Comparison of ENCODE assay signal across 24 cellular contexts in genomic region chr18:58378411-58378820, GRCh38.
DNase-seq lines count a peak whose midpoint lies in the region; ATAC-seq and TF ChIP-seq lines count a peak whose summit lies in the region.
"Had no signal": no experiment of that assay in that cellular context is flagged by ENCODE, and none has a peak within 500 bp of the region (broad histone marks: within the 10 kb centered on the region; RNA-seq: fewer than 3 reads in every experiment).

No MANE protein-coding gene starts in this region.

- WGBS in H9 (ENCODE audit: extremely low coverage, insufficient read length, low lambda C conversion rate) = no CpG with 5 or more reads among the region's 12 CpGs

- H3K4me1 Mint-ChIP-seq in H9 (peaks cover 22 to 26% of the 10 kb centered on the region in 2 experiments), endothelial cell (ENCODE audit: unreplicated experiment) (no peaks in the 10 kb centered on the region)

- peaks cover 3% of the 10 kb centered on the region for H3K79me1 ChIP-seq in H9 (ENCODE audit: insufficient read depth, low read depth, low read length, poor library complexity, severe bottlenecking)

- no peak overlapping the region for H4K5ac ChIP-seq in H9 (ENCODE audit: insufficient read length, low read depth, low read length)

- no peak overlapping the region for H3K9ac ChIP-seq in H9 (ENCODE audit: extremely low read depth, insufficient read length, low read length)

- H3K9me3 Mint-ChIP-seq in H9 (no peaks in the 10 kb centered on the region), endothelial cell (ENCODE audit: unreplicated experiment) (no peaks in the 10 kb centered on the region)
- H3K9me3 Mint-ChIP-seq: CD4-positive, alpha-beta T cell had no signal

- H4K8ac ChIP-seq in H9 (replicated peaks; ENCODE audit: insufficient read length, low read depth, low read length) = no peak overlapping the region

- intact Hi-C loops in left ventricle myocardium superior (cut with micrococcal nuclease) (no loop called here), Right ventricle myocardium superior (cut with DNase I) (no loop called here), posterior vena cava (cut with DNase I) (no loop called here)

- H3K79me2 ChIP-seq in H9 (ENCODE audit: insufficient read depth, low read length) = no peaks in the 10 kb centered on the region

- H2BK5ac ChIP-seq in H9 (ENCODE audit: insufficient read length, low read length) = no peak overlapping the region

- H3K27ac Mint-ChIP-seq in H9 = peak overlapping the region; percentile 76 to 94 (median 93); a peak in 5 of 7 replicates
- H3K27ac Mint-ChIP-seq in endothelial cell (ENCODE audit: unreplicated experiment) = peak overlapping the region; percentile 53
- H3K27ac Mint-ChIP-seq: CD4-positive, alpha-beta T cell had no signal

- H3K27me3 ChIP-seq in H9 (ENCODE audit: insufficient read depth, low read length) = no peaks in the 10 kb centered on the region
- H3K27me3 ChIP-seq: BLaER1, SJSA1 had no signal

- H3K36me3 Mint-ChIP-seq in H9 (ENCODE audit: insufficient read depth in 1 of 3, low read depth in 3 of 3) = peaks cover 11 to 53% (median 39%) of the 10 kb centered on the region in 3 experiments
- peaks cover 16% of the 10 kb centered on the region for H3K36me3 Mint-ChIP-seq in endothelial cell (ENCODE audit: low read depth, unreplicated experiment)

- H3K27ac ChIP-seq in H9 (ENCODE audit: insufficient read length, low read depth, low read length) = no peak overlapping the region
- H3K27ac ChIP-seq: BLaER1, HL-60, SJSA1 had no signal

- no peak overlapping the region for H2BK20ac ChIP-seq in H9 (ENCODE audit: low read depth, low read length, poor library complexity, severe bottlenecking)

- TF ChIP-seq CTCF in H9 (conservative IDR thresholded peaks at IDR 0.05) (no peak), endothelial cell (IDR thresholded peaks at IDR 0.05; ENCODE audit: unreplicated experiment) (no peak)

- no peak overlapping the region for H3K4ac ChIP-seq in H9 (ENCODE audit: low read depth, low read length)

- no peaks in the 10 kb centered on the region for H3K27me3 Mint-ChIP-seq in H9 (ENCODE audit: low read depth)
- H3K27me3 Mint-ChIP-seq in endothelial cell (ENCODE audit: unreplicated experiment) = peaks cover 5% of the 10 kb centered on the region
- H3K27me3 Mint-ChIP-seq: CD4-positive, alpha-beta T cell had no signal

- H3K4me3 Mint-ChIP-seq in H9 = no peak overlapping the region
- no peak overlapping the region for H3K4me3 Mint-ChIP-seq in endothelial cell (ENCODE audit: unreplicated experiment)
- H3K4me3 Mint-ChIP-seq: CD4-positive, alpha-beta T cell had no signal

- H3K4me2 ChIP-seq in H9 (ENCODE audit: insufficient read depth, insufficient read length, low read length) = no peak overlapping the region
- H3K4me2 ChIP-seq: BLaER1 had no signal

- no peak overlapping the region for H2AK5ac ChIP-seq in H9 (ENCODE audit: insufficient read length, low read length)

- no peak overlapping the region for H2AFZ ChIP-seq in H9 (ENCODE audit: low read length)

- H3K56ac ChIP-seq in H9 (ENCODE audit: insufficient read length, low read depth, low read length) = no peak overlapping the region

- no peaks in the 10 kb centered on the region for H3K4me1 ChIP-seq in H9 (ENCODE audit: insufficient read depth, low read length)
- H3K4me1 ChIP-seq: BLaER1, SJSA1 had no signal

- H3K23ac ChIP-seq in H9 (ENCODE audit: insufficient read length, low read depth, low read length) = no peak overlapping the region

- H4K20me1 ChIP-seq in H9 (ENCODE audit: control insufficient read depth, insufficient read depth, insufficient read length) = no peaks in the 10 kb centered on the region
- H4K20me1 ChIP-seq: BLaER1 had no signal

- H2BK12ac ChIP-seq in H9 (ENCODE audit: insufficient read length, low read depth, low read length) = no peak overlapping the region

- no peaks in the 10 kb centered on the region for H3K23me2 ChIP-seq in H9 (ENCODE audit: insufficient read length, low read depth, low read length, poor library complexity, severe bottlenecking)

- DNase-seq in left ventricle myocardium superior (no peak), Right ventricle myocardium superior (no peak), H9 (no peak), endothelial cell (ENCODE audit: low spot score) (no peak), posterior vena cava (ENCODE audit: low spot score) (peak; percentile 74), KG1 (lab: John Stamatoyannopoulos, UW) (no peak), NCI-H1092 (lab: John Stamatoyannopoulos, UW) (no peak), NCI-H82 treated with DMSO at 0.1 percent for 48 hours (lab: John Stamatoyannopoulos, UW; ENCODE audit: unreplicated experiment) (no peak)
- DNase-seq: CD4-positive, alpha-beta T cell; COR-L47; Karpas-422; NCI-H1092 treated with DMSO at 0.1 percent for 48 hours; NCI-H1436; NCI-H187; NCI-H2081 treated with DMSO at 0.1 percent for 48 hours; NCI-H2171; NCI-H226; NCI-H524; NCI-H748 treated with DMSO at 0.1 percent for 48 hours; NK-92 treated with Interleukin-12 subunit alpha and Interleukin-12 subunit beta, amount 100 ng/mL, for 24 hours; PC-3 had no signal

- no peak overlapping the region; the same call in 1 of the 2 replicates for H3K14ac ChIP-seq in H9 (ENCODE audit: insufficient read depth, low read length)

- no peak overlapping the region for H3K18ac ChIP-seq in H9 (ENCODE audit: insufficient read length, low read depth, low read length)

- H2BK120ac ChIP-seq in H9 (ENCODE audit: low read depth, low read length, poor library complexity, severe bottlenecking) = no peak overlapping the region

- H3T11ph ChIP-seq in H9 (ENCODE audit: low read length) = no peak overlapping the region

- H2BK15ac ChIP-seq in H9 (ENCODE audit: low read depth, low read length) = no peak overlapping the region

- no peaks in the 10 kb centered on the region for H3K9me3 ChIP-seq in H9 (ENCODE audit: control insufficient read depth, low read depth, low read length)
- H3K9me3 ChIP-seq: BLaER1, SJSA1 had no signal

- ATAC-seq in left ventricle myocardium superior (peak; percentile 42), Right ventricle myocardium superior (ENCODE audit: poor library complexity) (no peak)
- ATAC-seq: PC-3 had no signal

- H4K91ac ChIP-seq in H9 (ENCODE audit: insufficient read length, low read depth, low read length) = no peak overlapping the region
